Comparison of ENCODE assay signal across 8 cellular contexts in the genomic region with DNA sequence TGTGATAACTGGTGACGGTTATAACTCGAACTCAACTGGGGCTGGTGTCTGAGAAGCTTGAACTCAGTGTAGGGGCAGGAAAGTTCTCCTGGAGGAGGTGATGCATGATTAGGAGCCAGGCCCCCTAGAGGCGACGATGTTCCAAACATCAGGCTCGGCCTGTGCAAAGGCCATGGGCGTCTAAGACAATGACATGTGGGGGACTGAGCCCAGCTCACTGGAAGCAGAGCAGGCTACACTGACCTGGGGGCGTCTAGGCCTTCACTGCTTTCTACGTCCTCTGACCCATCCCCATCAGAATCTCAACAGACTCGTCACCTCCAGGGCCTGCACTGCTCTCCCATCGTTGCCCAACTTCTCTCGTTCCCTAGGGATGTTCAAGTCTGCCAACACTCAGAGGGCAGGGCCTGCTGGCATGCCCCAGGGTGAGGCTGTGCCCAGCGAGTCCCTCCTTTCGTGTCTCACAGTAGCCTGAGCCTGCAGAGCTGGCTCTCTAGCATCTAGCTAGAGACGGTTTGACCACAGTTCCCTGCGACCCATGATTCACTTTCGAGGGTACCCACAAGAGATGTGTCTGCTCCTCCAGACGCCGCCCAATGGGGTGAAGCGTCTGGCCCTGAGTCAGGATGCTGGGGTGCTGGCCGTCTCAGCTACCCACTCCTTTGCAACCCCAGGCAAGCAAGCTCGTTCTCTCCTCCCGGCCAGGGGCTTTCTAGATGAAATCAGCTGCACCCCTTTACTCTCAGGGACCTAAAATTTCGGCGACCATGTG. TPM values are rescaled to one million over a fixed set of nuclear protein-coding genes. Genes with fewer than 3 reads are reported as not detected.
DNase-seq lines count a peak whose midpoint lies in the region; ATAC-seq and TF ChIP-seq lines count a peak whose summit lies in the region.

No MANE protein-coding gene starts in this region.

- DNase-seq in GM12864 (ENCODE audit: low read depth) (peak; percentile 53), NOMO-1 treated with DMSO at 0.1 percent for 48 hours (lab: John Stamatoyannopoulos, UW; ENCODE audit: unreplicated experiment) (peak; percentile 76), erythroblast (lab: John Stamatoyannopoulos, UW) (peak; percentile 66 to 72), suprapubic skin (ENCODE audit: low spot score in 2 of 2) (peak in 1 of 2 donors; percentile 81)
- DNase-seq in activated CD8-positive, alpha-beta memory T cell treated with anti-CD3 and anti-CD28 coated beads, Interleukin-2, amount 50 U/mL, for 24 hours (ENCODE audit: extremely low read depth) = peak; percentile 56

- H3K27me3 Mint-ChIP-seq in nephron (ENCODE audit: low read depth) = peaks cover 4% of the 10 kb centered on the region

- peak overlapping the region; percentile 82 to 96 (median 85) for H3K27ac Mint-ChIP-seq in nephron

- H3K4me1 Mint-ChIP-seq in nephron = peaks cover 31% of the 10 kb centered on the region

- H3K27ac ChIP-seq in suprapubic skin = peak overlapping the region; percentile 97

- H3K4me1 ChIP-seq in suprapubic skin = peaks cover 51% of the 10 kb centered on the region

- H3K9me3 Mint-ChIP-seq in nephron = no peaks in the 10 kb centered on the region

- H3K4me3 Mint-ChIP-seq in nephron = peak overlapping the region; percentile 90 to 94 (median 93)

- H3K4me3 ChIP-seq in GM12864 (ENCODE audit: low read depth, low read length) (peak overlapping the region; percentile 63), suprapubic skin (peak overlapping the region; percentile 97)

- 0% methylated on average over 21 of the region's 24 CpGs for WGBS in suprapubic skin

- peaks cover 13% of the 10 kb centered on the region for H3K36me3 Mint-ChIP-seq in nephron (ENCODE audit: low read depth)

- peaks cover 10% of the 10 kb centered on the region for H3K36me3 ChIP-seq in suprapubic skin

- no peaks in the 10 kb centered on the region for H3K27me3 ChIP-seq in suprapubic skin

- ATAC-seq in HG03064 (IDR thresholded peaks at IDR 0.05; ENCODE audit: low read depth, unreplicated experiment) (peak; percentile 23), HG02763 (IDR thresholded peaks at IDR 0.05; ENCODE audit: unreplicated experiment) (no peak)

- no peak for TF ChIP-seq EP300 in suprapubic skin (IDR thresholded peaks at IDR 0.05)

- TF ChIP-seq CTCF in GM12864 (IDR thresholded peaks at IDR 0.05; ENCODE audit: low read depth, low read length, missing control alignments) (peak; percentile 90), nephron (IDR thresholded peaks at IDR 0.05; ENCODE audit: unreplicated experiment in 3 of 3) (peak; percentile 37 to 49 (median 39)), suprapubic skin (IDR thresholded peaks at IDR 0.05) (peak; percentile 3 to 35)

- TF ChIP-seq POLR2A in erythroblast (IDR thresholded peaks at IDR 0.05; ENCODE audit: low read length) (no peak), suprapubic skin (IDR thresholded peaks at IDR 0.05) (no peak)

- H3K9me3 ChIP-seq in suprapubic skin = no peaks in the 10 kb centered on the region

RNA-seq across cellular contexts. Expression of gene ATG16L2, which starts 1.1 kb away (rescaled TPM):
- 100 to 1,000 TPM in 2 of 4 donors, 10 to 100 TPM in 2; 81.9 to 231 (median 111) TPM for total RNA-seq in suprapubic skin

RNA-seq across cellular contexts. Expression of gene STARD10, which starts 19.3 kb away (rescaled TPM):
- total RNA-seq in suprapubic skin = 10 to 100 TPM; 76.3 to 83.0 (median 79.4) TPM

Comparison
In these comparisons a context has a peak if more than half of its experiments do, and no peak if none do; other contexts are left out.
1. CTCF ChIP-seq: peak in every context shown above with its lines; median percentile 90 in GM12864; 39 in nephron; 19 in suprapubic skin.